Comparison of ENCODE assay signal across 10 cellular contexts in genomic region chr22:46262449-46263207, GRCh38. TPM values are rescaled to one million over a fixed set of nuclear protein-coding genes. Genes with fewer than 3 reads are reported as not detected.
DNase-seq lines count a peak whose midpoint lies in the region; ATAC-seq, FAIRE-seq and TF ChIP-seq lines count a peak whose summit lies in the region.
"Had no signal": no experiment of that assay in that cellular context is flagged by ENCODE, and none has a peak within 500 bp of the region (broad histone marks: within the 10 kb centered on the region; RNA-seq: fewer than 3 reads in every experiment).

No MANE protein-coding gene starts in this region.

- no peaks in the 10 kb centered on the region for H3K36me3 ChIP-seq in ES-I3 (ENCODE audit: insufficient read depth, low read length)

- H3K27ac Mint-ChIP-seq in activated T-helper 17 cell treated with anti-CD3 and anti-CD28 coated beads, Interleukin-2, amount 50 U/mL, for 72 hours = no peak overlapping the region
- no peak overlapping the region for H3K27ac Mint-ChIP-seq in progenitor cell of endocrine pancreas

- H3K4me3 Mint-ChIP-seq in activated T-helper 17 cell treated with anti-CD3 and anti-CD28 coated beads, Interleukin-2, amount 50 U/mL, for 72 hours = peak overlapping the region; percentile 19
- no peak overlapping the region for H3K4me3 Mint-ChIP-seq in progenitor cell of endocrine pancreas (ENCODE audit: low read depth)

- no peaks in the 10 kb centered on the region for H3K4me1 ChIP-seq in ES-I3 (ENCODE audit: insufficient read depth, low read length)

- peak; percentile 41 for TF ChIP-seq CTCF in progenitor cell of endocrine pancreas (IDR thresholded peaks at IDR 0.05; ENCODE audit: unreplicated experiment)

- H3K9me3 ChIP-seq in ES-I3 (ENCODE audit: control insufficient read depth, insufficient read depth, low read length) = no peaks in the 10 kb centered on the region; the same call in 1 of the 2 replicates

- peaks cover 3% of the 10 kb centered on the region for H3K4me1 Mint-ChIP-seq in activated T-helper 17 cell treated with anti-CD3 and anti-CD28 coated beads, Interleukin-2, amount 50 U/mL, for 72 hours
- peaks cover under 1% of the 10 kb centered on the region for H3K4me1 Mint-ChIP-seq in progenitor cell of endocrine pancreas (ENCODE audit: low read depth)

- H3K9ac ChIP-seq in ES-I3 (ENCODE audit: low read depth, low read length) = peak overlapping the region; percentile 24; the same call in 1 of the 2 replicates

- peak; percentile 85 for ATAC-seq in activated T-helper 17 cell treated with anti-CD3 and anti-CD28 coated beads, Interleukin-2, amount 50 U/mL, for 72 hours (replicated peaks)
- ATAC-seq in Right ventricle myocardium inferior (peak; percentile 54), GM21825 (IDR thresholded peaks at IDR 0.05; ENCODE audit: unreplicated experiment) (no peak)
- ATAC-seq: Panc1 had no signal

- no peaks in the 10 kb centered on the region for H3K9me3 Mint-ChIP-seq in activated T-helper 17 cell treated with anti-CD3 and anti-CD28 coated beads, Interleukin-2, amount 50 U/mL, for 72 hours
- H3K9me3 Mint-ChIP-seq in progenitor cell of endocrine pancreas (ENCODE audit: low read depth) = peaks cover 22% of the 10 kb centered on the region

- FAIRE-seq in urothelium cell line (lab: Jason Lieb, UNC) = no peak
- FAIRE-seq: GM18507 had no signal

- intact Hi-C loops in Right ventricle myocardium inferior (cut with DNase I) = no loop called here

- peaks cover 61% of the 10 kb centered on the region for H3K27me3 Mint-ChIP-seq in activated T-helper 17 cell treated with anti-CD3 and anti-CD28 coated beads, Interleukin-2, amount 50 U/mL, for 72 hours
- peaks cover 71% of the 10 kb centered on the region for H3K27me3 Mint-ChIP-seq in progenitor cell of endocrine pancreas

- DNase-seq in Right ventricle myocardium inferior (ENCODE audit: missing footprints) (peak; percentile 90), progenitor cell of endocrine pancreas (ENCODE audit: low spot score, unreplicated experiment) (peak; percentile 21), HCEC 1CT (no peak), urothelium cell line (ENCODE audit: low spot score) (no peak), NOMO-1 treated with DMSO at 0.1 percent for 48 hours (lab: John Stamatoyannopoulos, UW; ENCODE audit: unreplicated experiment) (no peak)

- no peaks in the 10 kb centered on the region for H3K36me3 Mint-ChIP-seq in activated T-helper 17 cell treated with anti-CD3 and anti-CD28 coated beads, Interleukin-2, amount 50 U/mL, for 72 hours (ENCODE audit: low read depth)
- peaks cover 15% of the 10 kb centered on the region for H3K36me3 Mint-ChIP-seq in progenitor cell of endocrine pancreas (ENCODE audit: insufficient read depth)

RNA-seq across cellular contexts. Expression of gene PKDREJ, which starts 0.5 kb away (rescaled TPM):
- total RNA-seq in activated T-helper 17 cell treated with anti-CD3 and anti-CD28 coated beads, Interleukin-2, amount 50 U/mL, for 72 hours = not detected
- 0.08 TPM for total RNA-seq in Right ventricle myocardium inferior
- 0.04 TPM in 1 of 2 replicates, not detected in the other for total RNA-seq in progenitor cell of endocrine pancreas

RNA-seq across cellular contexts. Expression of gene TTC38, which starts 5.2 kb away (rescaled TPM):
- 10 to 100 TPM; 13.8 to 18.0 TPM for total RNA-seq in activated T-helper 17 cell treated with anti-CD3 and anti-CD28 coated beads, Interleukin-2, amount 50 U/mL, for 72 hours
- total RNA-seq in Right ventricle myocardium inferior = 23.8 TPM
- total RNA-seq in progenitor cell of endocrine pancreas = 43.4 and 47.3 TPM in 2 replicates

RNA-seq across cellular contexts. Expression of gene CDPF1, which starts 12.5 kb away (rescaled TPM):
- 1 to 10 TPM; 5.6 to 7.8 TPM for total RNA-seq in activated T-helper 17 cell treated with anti-CD3 and anti-CD28 coated beads, Interleukin-2, amount 50 U/mL, for 72 hours
- 6.2 TPM for total RNA-seq in Right ventricle myocardium inferior
- 10.0 and 12.0 TPM in 2 replicates for total RNA-seq in progenitor cell of endocrine pancreas

RNA-seq across cellular contexts. Expression of gene GTSE1, which starts 34.0 kb away (rescaled TPM):
- 10 to 100 TPM; 36.9 to 62.1 TPM for total RNA-seq in activated T-helper 17 cell treated with anti-CD3 and anti-CD28 coated beads, Interleukin-2, amount 50 U/mL, for 72 hours
- total RNA-seq in Right ventricle myocardium inferior = 0.92 TPM
- 24.2 and 25.1 TPM in 2 replicates for total RNA-seq in progenitor cell of endocrine pancreas

Comparison
In these comparisons a context has a peak if more than half of its experiments do, and no peak if none do; other contexts are left out.
1. DNase-seq: peak in Right ventricle myocardium inferior (single experiment) and progenitor cell of endocrine pancreas (single experiment); none in HCEC 1CT (single experiment), urothelium cell line (single experiment) and NOMO-1 treated with DMSO at 0.1 percent for 48 hours (single experiment).